Comparison of ENCODE assay signal across 10 cellular contexts in genomic region chr19:38699027-38699346, GRCh38. TPM values are rescaled to one million over a fixed set of nuclear protein-coding genes. Genes with fewer than 3 reads are reported as not detected.
DNase-seq lines count a peak whose midpoint lies in the region; ATAC-seq, FAIRE-seq and TF ChIP-seq lines count a peak whose summit lies in the region.
"Had no signal": no experiment of that assay in that cellular context is flagged by ENCODE, and none has a peak within 500 bp of the region (broad histone marks: within the 10 kb centered on the region; RNA-seq: fewer than 3 reads in every experiment).

No MANE protein-coding gene starts in this region.

- no peaks in the 10 kb centered on the region for H3K27me3 ChIP-seq in gastroesophageal sphincter

- CTCF ChIA-PET in activated CD4-positive, alpha-beta memory T cell treated with anti-CD3 and anti-CD28 coated beads for 36 hours (lab: Charles Lee): no interaction called here

- peaks cover 0 to 39% of the 10 kb centered on the region in 2 donors for H3K36me3 ChIP-seq in gastroesophageal sphincter

- peak overlapping the region; percentile 54 for H3K27ac Mint-ChIP-seq in activated CD4-positive, alpha-beta memory T cell treated with anti-CD3 and anti-CD28 coated beads for 36 hours
- H3K27ac Mint-ChIP-seq: activated naive CD8-positive, alpha-beta T cell had no signal

- POLR2A ChIA-PET in activated CD4-positive, alpha-beta memory T cell treated with anti-CD3 and anti-CD28 coated beads for 36 hours (lab: Charles Lee): no interaction called here

- H3K27ac ChIP-seq in gastroesophageal sphincter (peak overlapping the region; percentile 63 to 97 (median 91)), skin epidermis (peak overlapping the region in 19 of 21 experiments; percentile 0 to 83 (median 68))

- whole genome bisulfite sequencing in gastroesophageal sphincter (ENCODE audit: low coverage in 1 of 2), 2 donors: 60% methylated on average over 2 of the region's 7 CpGs; no CpG with 5 or more reads in 1 of the 2 donors

- no peak for DNase-seq in GM12892 (ENCODE audit: insufficient read length)
- peak; percentile 57 for DNase-seq in activated CD4-positive, alpha-beta memory T cell treated with anti-CD3 and anti-CD28 coated beads for 36 hours
- DNase-seq in C1 segment of cervical spinal cord (lab: John Stamatoyannopoulos, UW): no peak
- DNase-seq: NCI-H2107 had no signal

- no peak for TF ChIP-seq CTCF in gastroesophageal sphincter (IDR thresholded peaks at IDR 0.05)

- FAIRE-seq in GM12892 (lab: Jason Lieb, UNC): peak; percentile 40

- no peaks in the 10 kb centered on the region for H3K27me3 Mint-ChIP-seq in activated CD4-positive, alpha-beta memory T cell treated with anti-CD3 and anti-CD28 coated beads for 36 hours
- H3K27me3 Mint-ChIP-seq: activated naive CD8-positive, alpha-beta T cell had no signal

- no peak for ATAC-seq in gastroesophageal sphincter
- ATAC-seq in GM21717 (IDR thresholded peaks at IDR 0.05; ENCODE audit: unreplicated experiment): no peak
- no peak for ATAC-seq in GM21526 (IDR thresholded peaks at IDR 0.05; ENCODE audit: low FRiP score, unreplicated experiment)
- ATAC-seq in HG03159 (IDR thresholded peaks at IDR 0.05; ENCODE audit: unreplicated experiment): no peak

- H3K4me1 ChIP-seq in gastroesophageal sphincter: peaks cover 7 to 100% (median 75%) of the 10 kb centered on the region in 3 donors

- no peak for TF ChIP-seq POLR2A in GM12892 (IDR thresholded peaks at IDR 0.05; ENCODE audit: low read depth, low read length)
- TF ChIP-seq POLR2A in gastroesophageal sphincter (IDR thresholded peaks at IDR 0.05): no peak

- no peaks in the 10 kb centered on the region for H3K9me3 ChIP-seq in gastroesophageal sphincter

- TF ChIP-seq EP300 in gastroesophageal sphincter (IDR thresholded peaks at IDR 0.05): no peak

- no peak overlapping the region for H3K4me3 Mint-ChIP-seq in activated CD4-positive, alpha-beta memory T cell treated with anti-CD3 and anti-CD28 coated beads for 36 hours
- H3K4me3 Mint-ChIP-seq: activated naive CD8-positive, alpha-beta T cell had no signal

- H3K36me3 Mint-ChIP-seq in activated CD4-positive, alpha-beta memory T cell treated with anti-CD3 and anti-CD28 coated beads for 36 hours: peaks cover 3% of the 10 kb centered on the region

- peaks cover 46% of the 10 kb centered on the region for H3K4me1 Mint-ChIP-seq in activated CD4-positive, alpha-beta memory T cell treated with anti-CD3 and anti-CD28 coated beads for 36 hours (ENCODE audit: low read depth)

- intact Hi-C loops in activated CD4-positive, alpha-beta memory T cell treated with anti-CD3 and anti-CD28 coated beads for 36 hours (cut with micrococcal nuclease): no loop called here

- no peaks in the 10 kb centered on the region for H3K9me3 Mint-ChIP-seq in activated CD4-positive, alpha-beta memory T cell treated with anti-CD3 and anti-CD28 coated beads for 36 hours

- no peak overlapping the region for H3K4me3 ChIP-seq in gastroesophageal sphincter
- no peak overlapping the region for H3K4me3 ChIP-seq in skin epidermis

RNA-seq across cellular contexts. Expression of gene CAPN12, which starts 45.3 kb away (rescaled TPM):
- polyA plus RNA-seq in GM12892 (2012; ENCODE audit: missing spikeins): 5.8 TPM
- 1 to 10 TPM; 7.1 to 9.0 TPM for total RNA-seq in activated CD4-positive, alpha-beta memory T cell treated with anti-CD3 and anti-CD28 coated beads for 36 hours
- 1 to 10 TPM in 2 of 4 donors, under 1 TPM in 1, not detected in 1; 0.93 to 2.2 (median 1.1) TPM for total RNA-seq in gastroesophageal sphincter

RNA-seq across cellular contexts. Expression of gene ACTN4, which starts 51.5 kb away (rescaled TPM):
- 113 TPM for polyA plus RNA-seq in GM12892 (2012; ENCODE audit: missing spikeins)
- total RNA-seq in activated CD4-positive, alpha-beta memory T cell treated with anti-CD3 and anti-CD28 coated beads for 36 hours: 100 to 1,000 TPM; 267 to 270 TPM
- total RNA-seq in gastroesophageal sphincter: 100 to 1,000 TPM; 337 to 938 (median 507) TPM
